19 cellular contexts compared by ENCODE assay signal in genomic region chr7:81624021-81624630, GRCh38.
DNase-seq lines count a peak whose midpoint lies in the region; ATAC-seq and TF ChIP-seq lines count a peak whose summit lies in the region.
"Had no signal": no experiment of that assay in that cellular context is flagged by ENCODE, and none has a peak within 500 bp of the region (broad histone marks: within the 10 kb centered on the region; RNA-seq: fewer than 3 reads in every experiment).

No MANE protein-coding gene starts in this region.

- no peaks in the 10 kb centered on the region for H4K20me1 ChIP-seq in neural progenitor cell (ENCODE audit: low read depth)

- H3K36me3 Mint-ChIP-seq in brain (no peaks in the 10 kb centered on the region), neural progenitor cell (no peaks in the 10 kb centered on the region), endodermal cell (ENCODE audit: low read depth) (no peaks in the 10 kb centered on the region)
- H3K36me3 Mint-ChIP-seq: activated naive CD8-positive, alpha-beta T cell; naive thymus-derived CD4-positive, alpha-beta T cell had no signal

- H3K27me3 ChIP-seq in neural progenitor cell, result no peaks in the 10 kb centered on the region
- no peaks in the 10 kb centered on the region for H3K27me3 ChIP-seq in endodermal cell (ENCODE audit: control insufficient read depth, insufficient read depth, low read length, poor library complexity, severe bottlenecking)
- H3K27me3 ChIP-seq: BE2C, esophagus squamous epithelium had no signal

- TF ChIP-seq CTCF in brain (conservative IDR thresholded peaks at IDR 0.05), result no peak
- TF ChIP-seq CTCF in neural progenitor cell (IDR thresholded peaks at IDR 0.05), result no peak
- TF ChIP-seq CTCF in endodermal cell (conservative IDR thresholded peaks at IDR 0.05), result no peak

- H3K36me3 ChIP-seq in neural progenitor cell (no peaks in the 10 kb centered on the region), endodermal cell (ENCODE audit: control insufficient read depth, insufficient read depth, low read length) (no peaks in the 10 kb centered on the region)
- H3K36me3 ChIP-seq: BE2C, esophagus squamous epithelium, lower lobe of right lung had no signal

- no peaks in the 10 kb centered on the region for H3K4me1 ChIP-seq in neural progenitor cell
- H3K4me1 ChIP-seq in endodermal cell (ENCODE audit: control insufficient read depth, insufficient read depth, low read length), result no peaks in the 10 kb centered on the region
- H3K4me1 ChIP-seq: esophagus squamous epithelium, lower lobe of right lung had no signal

- H3K27ac ChIP-seq in neural progenitor cell (no peak overlapping the region), endodermal cell (ENCODE audit: low read depth, low read length) (no peak overlapping the region)
- H3K27ac ChIP-seq: esophagus squamous epithelium, lower lobe of right lung had no signal

- H3K9me3 Mint-ChIP-seq in brain (no peaks in the 10 kb centered on the region), neural progenitor cell (no peaks in the 10 kb centered on the region), endodermal cell (no peaks in the 10 kb centered on the region)

- peak overlapping the region; percentile 26 for H2AFZ ChIP-seq in neural progenitor cell (replicated peaks)

- peak; percentile 21 for DNase-seq in H4 (ENCODE audit: low spot score)
- peak; percentile 26 for DNase-seq in NCI-H69 (lab: John Stamatoyannopoulos, UW)
- no peak for DNase-seq in neural progenitor cell (ENCODE audit: low spot score)
- DNase-seq in cerebellum (ENCODE audit: low spot score), result no peak
- DNase-seq in DMS 273 treated with DMSO at 0.1 percent for 48 hours (lab: John Stamatoyannopoulos, UW), result no peak
- no peak for DNase-seq in endodermal cell
- DNase-seq: activated CD4-positive, CD25-positive, alpha-beta regulatory T cell; activated T-cell treated with anti-CD3 and anti-CD28 coated beads, Interleukin-2, amount 50 U/mL, for 72 hours; BE2C; esophagus squamous epithelium; islet precursor cell; lower lobe of right lung; naive thymus-derived CD4-positive, alpha-beta T cell; NCI-H1694 treated with DMSO at 0.1 percent for 48 hours; NCI-H510A had no signal

- WGBS in endodermal cell (ENCODE audit: insufficient coverage in 1 of 2, insufficient read length in 1 of 2), 2 experiments, result 94% methylated on average over 1 of the region's 2 CpGs; no CpG with 5 or more reads in 1 of the 2 experiments

- H3K27me3 Mint-ChIP-seq in brain, result no peaks in the 10 kb centered on the region
- no peaks in the 10 kb centered on the region for H3K27me3 Mint-ChIP-seq in neural progenitor cell (ENCODE audit: insufficient read depth, low read depth)
- H3K27me3 Mint-ChIP-seq in endodermal cell (ENCODE audit: insufficient read depth), result no peaks in the 10 kb centered on the region
- H3K27me3 Mint-ChIP-seq: activated naive CD8-positive, alpha-beta T cell; naive thymus-derived CD4-positive, alpha-beta T cell had no signal

- no peaks in the 10 kb centered on the region for H3K79me2 ChIP-seq in neural progenitor cell (ENCODE audit: low read depth)

- no peak overlapping the region for H3K4me3 ChIP-seq in neural progenitor cell
- no peak overlapping the region for H3K4me3 ChIP-seq in endodermal cell (ENCODE audit: low read length)
- H3K4me3 ChIP-seq: esophagus squamous epithelium, lower lobe of right lung had no signal

- H3K27ac Mint-ChIP-seq in brain, result peak overlapping the region in 3 of 5 experiments; percentile 42 to 75 (median 64)
- H3K27ac Mint-ChIP-seq in neural progenitor cell, result no peak overlapping the region
- H3K27ac Mint-ChIP-seq in endodermal cell, result no peak overlapping the region
- H3K27ac Mint-ChIP-seq: activated naive CD8-positive, alpha-beta T cell; activated T-cell treated with anti-CD3 and anti-CD28 coated beads, Interleukin-2, amount 50 U/mL, for 72 hours; naive thymus-derived CD4-positive, alpha-beta T cell; T-helper 2 cell treated with Interferon-gamma antibody and Interleukin-4, amounts not matched to agents 5 μg/mL and 100 μg/mL, for 36 hours had no signal

- no peak for ATAC-seq in GM21447 (IDR thresholded peaks at IDR 0.05; ENCODE audit: unreplicated experiment)
- ATAC-seq: activated T-cell treated with anti-CD3 and anti-CD28 coated beads, Interleukin-2, amount 50 U/mL, for 72 hours; lower lobe of right lung; naive thymus-derived CD4-positive, alpha-beta T cell had no signal

- H3K4me2 ChIP-seq in neural progenitor cell, result no peak overlapping the region

- H3K9me3 ChIP-seq in neural progenitor cell (ENCODE audit: low read depth) (no peaks in the 10 kb centered on the region), endodermal cell (ENCODE audit: control insufficient read depth, low read length) (no peaks in the 10 kb centered on the region)
- H3K9me3 ChIP-seq: BE2C, esophagus squamous epithelium, lower lobe of right lung had no signal

- H3F3A ChIP-seq in neural progenitor cell (ENCODE audit: low read depth), result no peaks in the 10 kb centered on the region

- H3K9ac ChIP-seq in neural progenitor cell, result no peak overlapping the region
- H3K9ac ChIP-seq in endodermal cell (ENCODE audit: extremely low read depth, low read length, poor library complexity, severe bottlenecking), result no peak overlapping the region

- H3K4me1 Mint-ChIP-seq in brain (peaks cover 25% of the 10 kb centered on the region), neural progenitor cell (no peaks in the 10 kb centered on the region), endodermal cell (no peaks in the 10 kb centered on the region)
- H3K4me1 Mint-ChIP-seq: naive thymus-derived CD4-positive, alpha-beta T cell had no signal

- H3K4me3 Mint-ChIP-seq in brain, result no peak overlapping the region
- no peak overlapping the region for H3K4me3 Mint-ChIP-seq in neural progenitor cell
- H3K4me3 Mint-ChIP-seq in endodermal cell, result no peak overlapping the region
- H3K4me3 Mint-ChIP-seq: activated naive CD8-positive, alpha-beta T cell; activated T-cell treated with anti-CD3 and anti-CD28 coated beads, Interleukin-2, amount 50 U/mL, for 72 hours; naive thymus-derived CD4-positive, alpha-beta T cell; T-helper 2 cell treated with Interferon-gamma antibody and Interleukin-4, amounts not matched to agents 5 μg/mL and 100 μg/mL, for 36 hours had no signal

Comparison
In these comparisons a context has a peak if more than half of its experiments do, and no peak if none do; other contexts are left out.
1. DNase-seq: peak in H4 (single experiment) and NCI-H69 (single experiment); none in neural progenitor cell (single experiment), cerebellum (single experiment), DMS 273 treated with DMSO at 0.1 percent for 48 hours (single experiment) and endodermal cell (single experiment).
2. H3K27ac Mint-ChIP-seq: peak in brain (3 of 5); none in neural progenitor cell (single experiment) and endodermal cell (single experiment).